ENCODE assay signal across 1 cellular context in the genomic region with DNA sequence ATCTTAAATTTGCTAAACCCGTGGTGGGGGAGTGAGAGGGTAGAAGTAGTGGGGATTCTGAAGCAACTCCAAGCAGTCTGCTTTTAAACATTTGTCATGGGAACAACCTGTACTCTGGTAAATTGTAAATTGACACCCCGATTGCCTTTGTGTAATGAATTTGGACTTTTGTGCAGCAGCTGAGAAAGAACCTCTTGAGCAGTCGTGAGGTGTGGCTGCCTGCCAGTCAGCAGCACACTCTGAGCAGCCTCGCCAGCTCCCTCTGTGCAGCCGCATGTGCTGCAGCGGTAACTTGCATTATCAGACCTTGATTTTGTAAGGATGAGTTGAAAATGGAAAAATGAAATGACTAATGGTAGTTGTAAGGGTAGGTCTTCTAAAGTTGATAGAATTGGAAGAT.
TF ChIP-seq lines count a peak whose summit lies in the region.

No MANE protein-coding gene starts in this region.

TF ChIP-seq in GM23338, 12 proteins besides CTCF, POLR2A, EP300 and RAD21 (continued from another document):
- TF ChIP-seq, protein P1, sequence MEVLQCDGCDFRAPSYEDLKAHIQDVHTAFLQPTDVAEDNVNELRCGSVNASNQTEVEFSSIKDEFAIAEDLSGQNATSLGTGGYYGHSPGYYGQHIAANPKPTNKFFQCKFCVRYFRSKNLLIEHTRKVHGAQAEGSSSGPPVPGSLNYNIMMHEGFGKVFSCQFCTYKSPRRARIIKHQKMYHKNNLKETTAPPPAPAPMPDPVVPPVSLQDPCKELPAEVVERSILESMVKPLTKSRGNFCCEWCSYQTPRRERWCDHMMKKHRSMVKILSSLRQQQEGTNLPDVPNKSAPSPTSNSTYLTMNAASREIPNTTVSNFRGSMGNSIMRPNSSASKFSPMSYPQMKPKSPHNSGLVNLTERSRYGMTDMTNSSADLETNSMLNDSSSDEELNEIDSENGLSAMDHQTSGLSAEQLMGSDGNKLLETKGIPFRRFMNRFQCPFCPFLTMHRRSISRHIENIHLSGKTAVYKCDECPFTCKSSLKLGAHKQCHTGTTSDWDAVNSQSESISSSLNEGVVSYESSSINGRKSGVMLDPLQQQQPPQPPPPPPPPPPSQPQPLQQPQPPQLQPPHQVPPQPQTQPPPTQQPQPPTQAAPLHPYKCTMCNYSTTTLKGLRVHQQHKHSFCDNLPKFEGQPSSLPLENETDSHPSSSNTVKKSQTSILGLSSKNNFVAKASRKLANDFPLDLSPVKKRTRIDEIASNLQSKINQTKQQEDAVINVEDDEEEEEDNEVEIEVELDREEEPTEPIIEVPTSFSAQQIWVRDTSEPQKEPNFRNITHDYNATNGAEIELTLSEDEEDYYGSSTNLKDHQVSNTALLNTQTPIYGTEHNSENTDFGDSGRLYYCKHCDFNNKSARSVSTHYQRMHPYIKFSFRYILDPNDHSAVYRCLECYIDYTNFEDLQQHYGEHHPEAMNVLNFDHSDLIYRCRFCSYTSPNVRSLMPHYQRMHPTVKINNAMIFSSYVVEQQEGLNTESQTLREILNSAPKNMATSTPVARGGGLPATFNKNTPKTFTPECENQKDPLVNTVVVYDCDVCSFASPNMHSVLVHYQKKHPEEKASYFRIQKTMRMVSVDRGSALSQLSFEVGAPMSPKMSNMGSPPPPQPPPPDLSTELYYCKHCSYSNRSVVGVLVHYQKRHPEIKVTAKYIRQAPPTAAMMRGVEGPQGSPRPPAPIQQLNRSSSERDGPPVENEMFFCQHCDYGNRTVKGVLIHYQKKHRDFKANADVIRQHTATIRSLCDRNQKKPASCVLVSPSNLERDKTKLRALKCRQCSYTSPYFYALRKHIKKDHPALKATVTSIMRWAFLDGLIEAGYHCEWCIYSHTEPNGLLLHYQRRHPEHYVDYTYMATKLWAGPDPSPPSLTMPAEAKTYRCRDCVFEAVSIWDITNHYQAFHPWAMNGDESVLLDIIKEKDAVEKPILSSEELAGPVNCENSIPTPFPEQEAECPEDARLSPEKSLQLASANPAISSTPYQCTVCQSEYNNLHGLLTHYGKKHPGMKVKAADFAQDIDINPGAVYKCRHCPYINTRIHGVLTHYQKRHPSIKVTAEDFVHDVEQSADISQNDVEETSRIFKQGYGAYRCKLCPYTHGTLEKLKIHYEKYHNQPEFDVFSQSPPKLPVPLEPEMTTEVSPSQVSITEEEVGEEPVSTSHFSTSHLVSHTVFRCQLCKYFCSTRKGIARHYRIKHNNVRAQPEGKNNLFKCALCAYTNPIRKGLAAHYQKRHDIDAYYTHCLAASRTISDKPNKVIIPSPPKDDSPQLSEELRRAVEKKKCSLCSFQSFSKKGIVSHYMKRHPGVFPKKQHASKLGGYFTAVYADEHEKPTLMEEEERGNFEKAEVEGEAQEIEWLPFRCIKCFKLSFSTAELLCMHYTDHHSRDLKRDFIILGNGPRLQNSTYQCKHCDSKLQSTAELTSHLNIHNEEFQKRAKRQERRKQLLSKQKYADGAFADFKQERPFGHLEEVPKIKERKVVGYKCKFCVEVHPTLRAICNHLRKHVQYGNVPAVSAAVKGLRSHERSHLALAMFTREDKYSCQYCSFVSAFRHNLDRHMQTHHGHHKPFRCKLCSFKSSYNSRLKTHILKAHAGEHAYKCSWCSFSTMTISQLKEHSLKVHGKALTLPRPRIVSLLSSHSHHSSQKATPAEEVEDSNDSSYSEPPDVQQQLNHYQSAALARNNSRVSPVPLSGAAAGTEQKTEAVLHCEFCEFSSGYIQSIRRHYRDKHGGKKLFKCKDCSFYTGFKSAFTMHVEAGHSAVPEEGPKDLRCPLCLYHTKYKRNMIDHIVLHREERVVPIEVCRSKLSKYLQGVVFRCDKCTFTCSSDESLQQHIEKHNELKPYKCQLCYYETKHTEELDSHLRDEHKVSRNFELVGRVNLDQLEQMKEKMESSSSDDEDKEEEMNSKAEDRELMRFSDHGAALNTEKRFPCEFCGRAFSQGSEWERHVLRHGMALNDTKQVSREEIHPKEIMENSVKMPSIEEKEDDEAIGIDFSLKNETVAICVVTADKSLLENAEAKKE (CRISPR knock-in tag; IDR thresholded peaks at IDR 0.05), result no peak
- TF ChIP-seq JUNB (IDR thresholded peaks at IDR 0.05; ENCODE audit: unreplicated experiment) (no peak), CREB1 (CRISPR knock-in tag; IDR thresholded peaks at IDR 0.05; ENCODE audit: low read depth) (no peak)
